Comparison of ENCODE assay signal across 8 cellular contexts in genomic region chr12:103929909-103930786, GRCh38. TPM values are rescaled to one million over a fixed set of nuclear protein-coding genes. Genes with fewer than 3 reads are reported as not detected.
DNase-seq lines count a peak whose midpoint lies in the region; ATAC-seq and TF ChIP-seq lines count a peak whose summit lies in the region.

TSS of gene HSP90B1 (plus strand) at chr12:103930410. CDS start at chr12:103930516, 106 bp downstream.

- H3K9me3 ChIP-seq in T-helper 17 cell (ENCODE audit: control insufficient read depth, low read length, poor library complexity, severe bottlenecking) (no peaks in the 10 kb centered on the region), upper lobe of right lung (no peaks in the 10 kb centered on the region)

- no peaks in the 10 kb centered on the region for H3K27me3 Mint-ChIP-seq in T-helper 17 cell

- intact Hi-C loops in left cardiac atrium (cut with DNase I) (loop anchor here in 1 of 2 donors (1.0 kb wide), 1 partner anchor 27 kb away; a partner anchor contains a TSS), posterior vena cava (cut with DNase I) (no loop called here), upper lobe of right lung (cut with DNase I) (no loop called here)

- DNase-seq in NCI-H1694 treated with DMSO at 0.1 percent for 48 hours (lab: John Stamatoyannopoulos, UW) (peak; percentile 98), T-helper 17 cell (peak; percentile 98 to 99 (median 99)), amygdala (lab: John Stamatoyannopoulos, UW) (peak; percentile 89 to 100 (median 99)), left cardiac atrium (peak; percentile 100), posterior vena cava (ENCODE audit: low spot score) (peak; percentile 100), upper lobe of right lung (peak; percentile 99)

- no peaks in the 10 kb centered on the region for H3K27me3 ChIP-seq in upper lobe of right lung

- H3K4me1 Mint-ChIP-seq in T-helper 17 cell, result peaks cover 54% of the 10 kb centered on the region

- peaks cover 30% of the 10 kb centered on the region for H3K4me1 ChIP-seq in upper lobe of right lung

- ATAC-seq in HG02885 (IDR thresholded peaks at IDR 0.05; ENCODE audit: poor library complexity, unreplicated experiment) (peak; percentile 67), T-helper 17 cell (peak; percentile 76), left cardiac atrium (peak; percentile 92 to 93), upper lobe of right lung (peak; percentile 96)

- H3K36me3 Mint-ChIP-seq in T-helper 17 cell (ENCODE audit: low read depth), result peaks cover 3% of the 10 kb centered on the region

- peaks cover 27% of the 10 kb centered on the region for H3K36me3 ChIP-seq in upper lobe of right lung

- H3K27ac ChIP-seq in upper lobe of right lung, result peak within 1 kb of the TSS; percentile 97

- peak; percentile 97 for TF ChIP-seq POLR2A in GM15510 (IDR thresholded peaks at IDR 0.05; ENCODE audit: borderline replicate concordance, extremely low read depth, insufficient read length)

- peak within 1 kb of the TSS; percentile 86 for H3K4me3 ChIP-seq in upper lobe of right lung

- TF ChIP-seq CTCF in upper lobe of right lung (IDR thresholded peaks at IDR 0.05), result no peak

- peak within 1 kb of the TSS; percentile 93 for H3K4me3 Mint-ChIP-seq in T-helper 17 cell

- H3K27ac Mint-ChIP-seq in T-helper 17 cell, result peak within 1 kb of the TSS; percentile 100

RNA-seq across cellular contexts. Expression of gene HSP90B1, which starts in this region (rescaled TPM):
- total RNA-seq in T-helper 17 cell (100 to 1,000 TPM; 339 to 429 TPM), left cardiac atrium (100 to 1,000 TPM; 591 to 724 TPM), posterior vena cava (100 to 1,000 TPM; 673 to 848 TPM), upper lobe of right lung (676 TPM)

Comparison
In these comparisons a context has a peak if more than half of its experiments do, and no peak if none do; other contexts are left out.
1. Peak in every context shown above with its lines: DNase-seq, ATAC-seq, H3K4me3 ChIP-seq and H3K27ac ChIP-seq.